ENCODE assay signal across 11 cellular contexts in genomic region chr3:168511428-168512014, GRCh38.
DNase-seq lines count a peak whose midpoint lies in the region; ATAC-seq and TF ChIP-seq lines count a peak whose summit lies in the region.
"Had no signal": no experiment of that assay in that cellular context is flagged by ENCODE, and none has a peak within 500 bp of the region (broad histone marks: within the 10 kb centered on the region; RNA-seq: fewer than 3 reads in every experiment).

No MANE protein-coding gene starts in this region.

- intact Hi-C loops in psoas muscle (cut with DNase I): loop anchor here in 1 of 2 donors (5.0 kb wide), 1 partner anchor 336 kb away; no protein-coding TSS in a partner anchor
- intact Hi-C loops in activated CD4-positive, alpha-beta T cell treated with anti-CD3 and anti-CD28 coated beads for 36 hours (cut with DNase I, micrococcal nuclease): loop anchor here (2.0 to 5.0 kb wide), 2 partner anchors 335 to 336 kb away; no protein-coding TSS in a partner anchor

- no peak for ATAC-seq in psoas muscle
- ATAC-seq in activated CD4-positive, alpha-beta T cell treated with anti-CD3 and anti-CD28 coated beads for 36 hours: no peak
- ATAC-seq in stimulated activated memory B cell treated with anti-CD40 and anti-IgM and Interleukin-4, amounts not matched to agents 10 μg/mL and 1 μg/mL and 100 μg/mL, for 72 hours: no peak
- ATAC-seq: K562 had no signal

- CTCF ChIA-PET in activated CD4-positive, alpha-beta T cell treated with anti-CD3 and anti-CD28 coated beads for 36 hours (lab: Charles Lee): interaction anchor here (0.7 to 1.3 kb wide), 2 partner anchors 28 to 1034 kb away, joined by 3 read pairs; no protein-coding TSS in a partner anchor

- H3K27me3 Mint-ChIP-seq in activated CD4-positive, alpha-beta T cell treated with anti-CD3 and anti-CD28 coated beads for 36 hours: no peaks in the 10 kb centered on the region
- no peaks in the 10 kb centered on the region for H3K27me3 Mint-ChIP-seq in stimulated activated memory B cell treated with anti-CD40 and anti-IgM and Interleukin-4, amounts not matched to agents 10 μg/mL and 1 μg/mL and 100 μg/mL, for 72 hours
- H3K27me3 Mint-ChIP-seq: naive B cell had no signal

- TF ChIP-seq CTCF in NB4 (IDR thresholded peaks at IDR 0.05; ENCODE audit: low read depth, low read length) (peak; percentile 50), psoas muscle (IDR thresholded peaks at IDR 0.05) (peak; percentile 23)

- no peaks in the 10 kb centered on the region for H3K36me3 Mint-ChIP-seq in activated CD4-positive, alpha-beta T cell treated with anti-CD3 and anti-CD28 coated beads for 36 hours (ENCODE audit: low read depth)
- no peaks in the 10 kb centered on the region for H3K36me3 Mint-ChIP-seq in stimulated activated memory B cell treated with anti-CD40 and anti-IgM and Interleukin-4, amounts not matched to agents 10 μg/mL and 1 μg/mL and 100 μg/mL, for 72 hours
- H3K36me3 Mint-ChIP-seq: naive B cell had no signal

- H3K4me1 Mint-ChIP-seq in activated CD4-positive, alpha-beta T cell treated with anti-CD3 and anti-CD28 coated beads for 36 hours: no peaks in the 10 kb centered on the region
- H3K4me1 Mint-ChIP-seq in stimulated activated memory B cell treated with anti-CD40 and anti-IgM and Interleukin-4, amounts not matched to agents 10 μg/mL and 1 μg/mL and 100 μg/mL, for 72 hours: no peaks in the 10 kb centered on the region
- H3K4me1 Mint-ChIP-seq: naive B cell had no signal

- POLR2A ChIA-PET in activated CD4-positive, alpha-beta T cell treated with anti-CD3 and anti-CD28 coated beads for 36 hours (lab: Charles Lee): no interaction called here

- no peak overlapping the region for H3K27ac ChIP-seq in psoas muscle

- WGBS in psoas muscle, 3 donors: 57 to 61% (median 59%) methylated on average over 3 of the region's 3 CpGs

- H3K27ac Mint-ChIP-seq in activated CD4-positive, alpha-beta T cell treated with anti-CD3 and anti-CD28 coated beads for 36 hours: no peak overlapping the region
- H3K27ac Mint-ChIP-seq in stimulated activated memory B cell treated with anti-CD40 and anti-IgM and Interleukin-4, amounts not matched to agents 10 μg/mL and 1 μg/mL and 100 μg/mL, for 72 hours: no peak overlapping the region
- H3K27ac Mint-ChIP-seq: naive B cell had no signal

- H3K36me3 ChIP-seq in endocrine pancreas (ENCODE audit: control insufficient read depth, insufficient read depth, low read length): no peaks in the 10 kb centered on the region
- no peaks in the 10 kb centered on the region for H3K36me3 ChIP-seq in psoas muscle (ENCODE audit: insufficient read depth in 1 of 2, low read depth in 1 of 2)

- no peaks in the 10 kb centered on the region for H3K9me3 Mint-ChIP-seq in activated CD4-positive, alpha-beta T cell treated with anti-CD3 and anti-CD28 coated beads for 36 hours (ENCODE audit: low read depth)
- H3K9me3 Mint-ChIP-seq in stimulated activated memory B cell treated with anti-CD40 and anti-IgM and Interleukin-4, amounts not matched to agents 10 μg/mL and 1 μg/mL and 100 μg/mL, for 72 hours: no peaks in the 10 kb centered on the region
- H3K9me3 Mint-ChIP-seq: naive B cell had no signal

- H3K9ac ChIP-seq in endocrine pancreas (ENCODE audit: control insufficient read depth, insufficient read depth, low read length): no peak overlapping the region

- no peak overlapping the region for H3K4me3 Mint-ChIP-seq in activated CD4-positive, alpha-beta T cell treated with anti-CD3 and anti-CD28 coated beads for 36 hours
- no peak overlapping the region for H3K4me3 Mint-ChIP-seq in stimulated activated memory B cell treated with anti-CD40 and anti-IgM and Interleukin-4, amounts not matched to agents 10 μg/mL and 1 μg/mL and 100 μg/mL, for 72 hours
- H3K4me3 Mint-ChIP-seq: naive B cell had no signal

- no peaks in the 10 kb centered on the region for H3K27me3 ChIP-seq in endocrine pancreas (ENCODE audit: control insufficient read depth, insufficient read depth, low read length)
- no peaks in the 10 kb centered on the region for H3K27me3 ChIP-seq in psoas muscle (ENCODE audit: insufficient read depth in 3 of 3, low read length in 2 of 3)

- H3K4me1 ChIP-seq in endocrine pancreas (ENCODE audit: control insufficient read depth, insufficient read depth, low read length): peaks cover 21% of the 10 kb centered on the region
- no peaks in the 10 kb centered on the region for H3K4me1 ChIP-seq in psoas muscle

- no peak for TF ChIP-seq POLR2A in NB4 (IDR thresholded peaks at IDR 0.05; ENCODE audit: extremely low read depth, insufficient read length)

- H3K4me3 ChIP-seq in NB4 (ENCODE audit: low read depth, low read length) (no peak overlapping the region), endocrine pancreas (ENCODE audit: control insufficient read depth, insufficient read depth, low read length) (peak overlapping the region; percentile 44), psoas muscle (no peak overlapping the region)
- H3K4me3 ChIP-seq: K562 had no signal

- DNase-seq in NCI-H510A treated with DMSO at 0.1 percent for 48 hours (lab: John Stamatoyannopoulos, UW) (peak; percentile 17), NCI-H510A (lab: John Stamatoyannopoulos, UW) (no peak), NB4 (ENCODE audit: low read depth) (peak; percentile 6), psoas muscle (no peak)
- DNase-seq in activated CD4-positive, alpha-beta T cell treated with anti-CD3 and anti-CD28 coated beads for 36 hours: no peak
- no peak for DNase-seq in activated T-cell treated with anti-CD3 and anti-CD28 coated beads, Interleukin-2, amount 50 U/mL, for 48 hours
- DNase-seq: DMS79, naive B cell had no signal

- H3K9me3 ChIP-seq in endocrine pancreas (ENCODE audit: control insufficient read depth, low read length): no peaks in the 10 kb centered on the region
- no peaks in the 10 kb centered on the region for H3K9me3 ChIP-seq in psoas muscle

Comparison
In these comparisons a context has a peak if more than half of its experiments do, and no peak if none do; other contexts are left out.
1. DNase-seq: peak in NCI-H510A treated with DMSO at 0.1 percent for 48 hours (single experiment) and NB4 (single experiment); none in NCI-H510A (single experiment), psoas muscle (0 of 2), activated CD4-positive, alpha-beta T cell treated with anti-CD3 and anti-CD28 coated beads for 36 hours (single experiment) and activated T-cell treated with anti-CD3 and anti-CD28 coated beads, Interleukin-2, amount 50 U/mL, for 48 hours (0 of 2).